ENCODE assay signal across 8 cellular contexts in genomic region chr1:31771891-31772668, GRCh38. TPM values are rescaled to one million over a fixed set of nuclear protein-coding genes. Genes with fewer than 3 reads are reported as not detected.
DNase-seq lines count a peak whose midpoint lies in the region; ATAC-seq and FAIRE-seq lines count a peak whose summit lies in the region.

No MANE protein-coding gene starts in this region.

- peak overlapping the region; percentile 46 for H3K4me3 ChIP-seq in GM23248

- in situ Hi-C loops in GM23248 (cut with MboI) = no loop called here

- intact Hi-C loops in left ventricle myocardium superior (cut with micrococcal nuclease) = no loop called here

- ATAC-seq in left ventricle myocardium superior (peak; percentile 50), HG02973 (IDR thresholded peaks at IDR 0.05; ENCODE audit: unreplicated experiment) (no peak)

- 6% methylated on average over 66 to 68 of the region's 68 CpGs for WGBS in GM23248 (ENCODE audit: low coverage in 1 of 2, low lambda C conversion rate in 2 of 2, missing lambda C conversion rate in 2 of 2), 2 experiments

- H3K27me3 ChIP-seq in GM23248 (replicated peaks; ENCODE audit: insufficient read depth) = peaks cover 36% of the 10 kb centered on the region

- FAIRE-seq in HTR-8/SVneo (lab: Jason Lieb, UNC) = no peak

- no peaks in the 10 kb centered on the region for H3K9me3 ChIP-seq in GM23248 (ENCODE audit: low read depth)

- H3K4me1 ChIP-seq in GM23248 (ENCODE audit: insufficient read depth) = 0 out of 2 replicates have a peak, but pooled peaks cover 5% of the 10 kb centered on the region

- no peaks in the 10 kb centered on the region for H3F3A ChIP-seq in GM23248 (ENCODE audit: insufficient read depth)

- peak; percentile 61 for DNase-seq in GM23248
- peak; percentile 16 for DNase-seq in activated T-helper 1 cell treated with Interleukin-2 at 50 U/mL for 16 hours (ENCODE audit: low read depth)
- DNase-seq in left ventricle myocardium superior = no peak
- peak; percentile 49 to 56 for DNase-seq in stimulated activated CD4-positive, alpha-beta T cell treated with anti-CD3 and anti-CD28 coated beads, Interleukin-15, amount 100 ng/mL, for 48 hours (ENCODE audit: low read depth in 2 of 2)
- no peak for DNase-seq in DMS 273 treated with DMSO at 0.1 percent for 48 hours (lab: John Stamatoyannopoulos, UW)
- DNase-seq in NCI-H2196 (lab: John Stamatoyannopoulos, UW; ENCODE audit: unreplicated experiment) = no peak
- no peak for DNase-seq in HTR-8/SVneo (ENCODE audit: insufficient read length, low spot score)

- H2AFZ ChIP-seq in GM23248 = peak overlapping the region; percentile 13; the same call in 1 of the 2 replicates

- H4K20me1 ChIP-seq in GM23248 (ENCODE audit: insufficient read depth) = no peaks in the 10 kb centered on the region

- H3K27ac ChIP-seq in GM23248 = no peak overlapping the region

- no peaks in the 10 kb centered on the region for H3K79me2 ChIP-seq in GM23248 (ENCODE audit: insufficient read depth)

- no peaks in the 10 kb centered on the region for H3K36me3 ChIP-seq in GM23248 (ENCODE audit: low read depth)

- H3K4me2 ChIP-seq in GM23248 (ENCODE audit: unreplicated experiment) = peak overlapping the region; percentile 65

- no peaks in the 10 kb centered on the region for H3K9me2 ChIP-seq in GM23248 (ENCODE audit: insufficient read depth)

- no peak overlapping the region for H3K9ac ChIP-seq in GM23248

RNA-seq across cellular contexts. Expression of gene ADGRB2, which starts 7.9 kb away (rescaled TPM):
- total RNA-seq in GM23248 (2014; rRNA removed; shearing (Covaris generic)) = 3.6 and 3.9 TPM in 2 replicates
- polyA plus RNA-seq in GM23248 (2016; fragmentation: Nextera tagmentation; extraction: Ambion mirVana) = 0.51 and 1.3 TPM in 2 replicates
- total RNA-seq in left ventricle myocardium superior = 10.0 TPM

RNA-seq across cellular contexts. Expression of gene SPOCD1, which starts 43.7 kb away (rescaled TPM):
- total RNA-seq in GM23248 (2014; rRNA removed; shearing (Covaris generic)) = 36.8 and 43.0 TPM in 2 replicates
- 27.8 and 27.9 TPM in 2 replicates for polyA plus RNA-seq in GM23248 (2016; fragmentation: Nextera tagmentation; extraction: Ambion mirVana)
- total RNA-seq in left ventricle myocardium superior = not detected

Comparison
In these comparisons a context has a peak if more than half of its experiments do, and no peak if none do; other contexts are left out.
1. DNase-seq: peak in GM23248 (single experiment), activated T-helper 1 cell treated with Interleukin-2 at 50 U/mL for 16 hours (single experiment) and stimulated activated CD4-positive, alpha-beta T cell treated with anti-CD3 and anti-CD28 coated beads, Interleukin-15, amount 100 ng/mL, for 48 hours (2 of 2); none in left ventricle myocardium superior (single experiment), DMS 273 treated with DMSO at 0.1 percent for 48 hours (single experiment), NCI-H2196 (single experiment) and HTR-8/SVneo (single experiment).
2. RNA of gene SPOCD1, which starts 43.7 kb away (total RNA-seq): 36.8 to 43.0 TPM in GM23248; not detected in left ventricle myocardium superior (single experiment); every median in the first group is over 10 times any median in the second.